In genomic region chr11:92125316-92125715, GRCh38 we compare ENCODE assay signal across 21 cellular contexts.
"Had no signal": no experiment of that assay in that cellular context is flagged by ENCODE, and none has a peak within 500 bp of the region (broad histone marks: within the 10 kb centered on the region; RNA-seq: fewer than 3 reads in every experiment).

No MANE protein-coding gene starts in this region.

- H3K4me1 ChIP-seq: heart right ventricle, psoas muscle, right lobe of liver, spleen, suprapubic skin, tibial artery had no signal

- ATAC-seq: heart right ventricle; naive thymus-derived CD4-positive, alpha-beta T cell; psoas muscle; right lobe of liver had no signal

- DNase-seq: effector CD4-positive, alpha-beta T cell; endodermal cell; erythroblast; heart right ventricle; hypothalamus; kidney glomerular epithelial cell; mesendoderm; naive thymus-derived CD4-positive, alpha-beta T cell; nephron progenitor cell; psoas muscle; right lobe of liver; spleen; stimulated activated CD4-positive, alpha-beta T cell treated with anti-CD3 and anti-CD28 coated beads, Interleukin-15, amount 100 ng/mL, for 24 hours; stimulated activated CD4-positive, alpha-beta T cell treated with anti-CD3 and anti-CD28 coated beads, Interleukin-1b, Interleukin-23, amount 100 ng/mL, for 48 hours; stimulated activated CD4-positive, alpha-beta T cell treated with anti-CD3 and anti-CD28 coated beads, Interleukin-4, amount 100 ng/mL, for 4 hours; stimulated activated naive CD4-positive, alpha-beta T cell; stomach; tibial artery had no signal

- H3K27ac ChIP-seq: coronary artery, heart right ventricle, neutrophil, psoas muscle, right lobe of liver, spleen, stomach, suprapubic skin, tibial artery had no signal

- H3K27me3 ChIP-seq: heart right ventricle, neutrophil, right lobe of liver, spleen, stomach, suprapubic skin, tibial artery had no signal

- H3K36me3 ChIP-seq: heart right ventricle, neutrophil, right lobe of liver, spleen, stomach, suprapubic skin, tibial artery had no signal

- H3K9me3 ChIP-seq: neutrophil, psoas muscle, right lobe of liver had no signal

- H3K4me3 ChIP-seq: coronary artery, heart right ventricle, psoas muscle, right lobe of liver, spleen, stomach, suprapubic skin, tibial artery had no signal
